ENCODE assay signal across 24 cellular contexts in the genomic region with DNA sequence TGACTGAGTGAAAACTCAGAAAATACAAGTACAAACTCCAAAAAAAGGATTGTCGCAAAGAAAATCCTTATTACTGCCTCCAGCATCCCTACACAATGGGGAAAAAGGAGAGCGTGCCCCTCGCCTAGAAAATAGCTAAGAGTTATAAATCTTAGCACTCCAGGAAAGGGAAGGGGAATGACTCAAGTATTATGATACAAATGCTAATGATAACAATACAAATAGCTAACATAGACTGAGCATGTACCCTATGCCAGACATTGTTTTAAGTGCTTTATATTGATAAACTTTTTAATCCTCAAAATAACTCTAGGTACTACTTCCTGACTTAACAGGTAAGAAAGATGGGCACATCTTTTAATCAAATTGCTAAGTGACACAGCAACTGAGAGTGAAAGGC.
"Had no signal": no experiment of that assay in that cellular context is flagged by ENCODE, and none has a peak within 500 bp of the region (broad histone marks: within the 10 kb centered on the region; RNA-seq: fewer than 3 reads in every experiment).

No MANE protein-coding gene starts in this region.

- H3K4me3 ChIP-seq: breast epithelium, right lobe of liver, skin epidermis, tibial artery had no signal

- H3K4me1 Mint-ChIP-seq: activated B cell treated with CpG ODN at 0.5 μM for 24 hours; activated naive CD8-positive, alpha-beta T cell treated with anti-CD3 and anti-CD28 coated beads, Interleukin-2, amount 10 ng/mL, durations not matched to agents 7 days and 5 days; central memory CD8-positive, alpha-beta T cell; stimulated activated effector memory CD8-positive, alpha-beta T cell treated with anti-CD3 and anti-CD28 coated beads, Interleukin-12 subunit alpha, Interleukin-12 subunit beta, amount 100 ng/mL, for 72 hours; stimulated activated naive CD8-positive, alpha-beta T cell treated with anti-CD3 and anti-CD28 coated beads, Interleukin-15, amount 100 ng/mL, for 72 hours had no signal

- H3K36me3 ChIP-seq: breast epithelium, right lobe of liver, tibial artery had no signal

- H3K9me3 Mint-ChIP-seq: activated B cell treated with CpG ODN at 0.5 μM for 24 hours; activated naive CD4-positive, alpha-beta T cell treated with anti-CD3 and anti-CD28 coated beads for 36 hours; activated T-cell treated with anti-CD3 and anti-CD28 coated beads, Interleukin-2, amount 50 U/mL, for 72 hours; central memory CD8-positive, alpha-beta T cell; natural killer cell treated with Interleukin-12 subunit alpha and Interleukin-12 subunit beta and Interleukin-15 and Interleukin-18, amount 100 ng/mL, for 72 hours; stimulated activated effector memory CD8-positive, alpha-beta T cell treated with anti-CD3 and anti-CD28 coated beads, Interleukin-12 subunit alpha, Interleukin-12 subunit beta, amount 100 ng/mL, for 72 hours; stimulated activated naive CD8-positive, alpha-beta T cell treated with anti-CD3 and anti-CD28 coated beads, Interleukin-15, amount 100 ng/mL, for 72 hours had no signal

- H3K4me3 Mint-ChIP-seq: activated B cell treated with CpG ODN at 0.5 μM for 24 hours; activated naive CD4-positive, alpha-beta T cell treated with anti-CD3 and anti-CD28 coated beads for 36 hours; activated naive CD8-positive, alpha-beta T cell treated with anti-CD3 and anti-CD28 coated beads, Interleukin-2, amount 10 ng/mL, durations not matched to agents 7 days and 5 days; central memory CD8-positive, alpha-beta T cell; natural killer cell treated with Interleukin-12 subunit alpha and Interleukin-12 subunit beta and Interleukin-15 and Interleukin-18, amount 100 ng/mL, for 72 hours; stimulated activated effector memory CD8-positive, alpha-beta T cell treated with anti-CD3 and anti-CD28 coated beads, Interleukin-12 subunit alpha, Interleukin-12 subunit beta, amount 100 ng/mL, for 72 hours; stimulated activated naive CD8-positive, alpha-beta T cell treated with anti-CD3 and anti-CD28 coated beads, Interleukin-15, amount 100 ng/mL, for 72 hours; T-helper 17 cell had no signal

- H3K27me3 ChIP-seq: breast epithelium, right lobe of liver, tibial artery had no signal

- H3K27me3 Mint-ChIP-seq: activated B cell treated with CpG ODN at 0.5 μM for 24 hours; activated naive CD8-positive, alpha-beta T cell treated with anti-CD3 and anti-CD28 coated beads, Interleukin-2, amount 10 ng/mL, durations not matched to agents 7 days and 5 days; central memory CD8-positive, alpha-beta T cell; natural killer cell treated with Interleukin-12 subunit alpha and Interleukin-12 subunit beta and Interleukin-15 and Interleukin-18, amount 100 ng/mL, for 72 hours; stimulated activated naive CD8-positive, alpha-beta T cell treated with anti-CD3 and anti-CD28 coated beads, Interleukin-15, amount 100 ng/mL, for 72 hours; T-helper 17 cell had no signal

- H3K27ac ChIP-seq: breast epithelium, right lobe of liver, skin epidermis, tibial artery had no signal

- ATAC-seq: left cardiac atrium; natural killer cell treated with Interleukin-12 subunit alpha and Interleukin-12 subunit beta and Interleukin-15 and Interleukin-18, amount 100 ng/mL, for 72 hours; right lobe of liver; T-helper 17 cell had no signal

- H3K27ac Mint-ChIP-seq: activated B cell treated with CpG ODN at 0.5 μM for 24 hours; activated naive CD4-positive, alpha-beta T cell treated with anti-CD3 and anti-CD28 coated beads for 36 hours; activated naive CD8-positive, alpha-beta T cell treated with anti-CD3 and anti-CD28 coated beads, Interleukin-2, amount 10 ng/mL, durations not matched to agents 7 days and 5 days; activated T-cell treated with anti-CD3 and anti-CD28 coated beads, Interleukin-2, amount 50 U/mL, for 72 hours; natural killer cell treated with Interleukin-12 subunit alpha and Interleukin-12 subunit beta and Interleukin-15 and Interleukin-18, amount 100 ng/mL, for 72 hours; stimulated activated effector memory CD8-positive, alpha-beta T cell treated with anti-CD3 and anti-CD28 coated beads, Interleukin-12 subunit alpha, Interleukin-12 subunit beta, amount 100 ng/mL, for 72 hours; stimulated activated naive CD8-positive, alpha-beta T cell treated with anti-CD3 and anti-CD28 coated beads, Interleukin-15, amount 100 ng/mL, for 72 hours; T-helper 17 cell had no signal

- H3K4me1 ChIP-seq: breast epithelium, right lobe of liver, tibial artery had no signal

- DNase-seq: activated B cell treated with CpG ODN at 0.5 μM for 24 hours; activated CD4-positive, alpha-beta T cell treated with anti-CD3 and anti-CD28 coated beads for 4 hours; activated CD4-positive, alpha-beta T cell treated with anti-CD3 and anti-CD28 coated beads, Interleukin-2, amount 50 U/mL, for 48 hours; activated effector memory CD4-positive, alpha-beta T cell treated with Interleukin-2 at 50 U/mL for 16 hours; activated naive CD4-positive, alpha-beta T cell treated with anti-CD3 and anti-CD28 coated beads for 36 hours; activated naive CD8-positive, alpha-beta T cell treated with anti-CD3 and anti-CD28 coated beads, Interleukin-2, amount 10 ng/mL, durations not matched to agents 7 days and 5 days; amniotic stem cell; erythroblast; foreskin melanocyte; glutamatergic neuron; hypothalamus; islet precursor cell; left cardiac atrium; right lobe of liver; stimulated activated CD4-positive, alpha-beta T cell treated with anti-CD3 and anti-CD28 coated beads, Interleukin-2, amount 100 ng/mL, for 24 hours; stimulated activated naive CD8-positive, alpha-beta T cell treated with anti-CD3 and anti-CD28 coated beads, Interleukin-15, amount 100 ng/mL, for 72 hours; T-helper 17 cell; tibial artery had no signal

- H3K9me3 ChIP-seq: breast epithelium, right lobe of liver, tibial artery had no signal

- H3K36me3 Mint-ChIP-seq: activated naive CD8-positive, alpha-beta T cell treated with anti-CD3 and anti-CD28 coated beads, Interleukin-2, amount 10 ng/mL, durations not matched to agents 7 days and 5 days; natural killer cell treated with Interleukin-12 subunit alpha and Interleukin-12 subunit beta and Interleukin-15 and Interleukin-18, amount 100 ng/mL, for 72 hours; stimulated activated effector memory CD8-positive, alpha-beta T cell treated with anti-CD3 and anti-CD28 coated beads, Interleukin-12 subunit alpha, Interleukin-12 subunit beta, amount 100 ng/mL, for 72 hours had no signal
